Comparison of ENCODE assay signal across 8 cellular contexts in genomic region chr2:156437272-156437671, GRCh38. TPM values are rescaled to one million over a fixed set of nuclear protein-coding genes. Genes with fewer than 3 reads are reported as not detected.
DNase-seq lines count a peak whose midpoint lies in the region; ATAC-seq and TF ChIP-seq lines count a peak whose summit lies in the region.

No MANE protein-coding gene starts in this region.

- no peaks in the 10 kb centered on the region for H3K27me3 ChIP-seq in RWPE2 (ENCODE audit: insufficient read depth, poor library complexity, severe bottlenecking)
- H3K27me3 ChIP-seq in prostate gland (replicated peaks; ENCODE audit: insufficient read depth) = no peaks in the 10 kb centered on the region

- H3K9me3 ChIP-seq in RWPE2 (ENCODE audit: severe bottlenecking) (no peaks in the 10 kb centered on the region), prostate gland (no peaks in the 10 kb centered on the region)

- H3K27ac Mint-ChIP-seq in activated CD4-positive, alpha-beta T cell treated with anti-CD3 and anti-CD28 coated beads for 36 hours = peak overlapping the region; percentile 96

- intact Hi-C loops in activated CD4-positive, alpha-beta T cell treated with anti-CD3 and anti-CD28 coated beads for 36 hours (cut with DNase I, micrococcal nuclease) = loop anchor here (2.0 to 5.0 kb wide), 3 partner anchors 55 to 960 kb away; no protein-coding TSS in a partner anchor
- intact Hi-C loops in prostate gland (cut with DNase I) = loop anchor here (2.0 to 10.0 kb wide), 3 partner anchors 36 to 138 kb away; partner anchors contain the start of gene NR4A2

- peak overlapping the region; percentile 87 for H3K4me3 Mint-ChIP-seq in activated CD4-positive, alpha-beta T cell treated with anti-CD3 and anti-CD28 coated beads for 36 hours

- no peaks in the 10 kb centered on the region for H3K27me3 Mint-ChIP-seq in activated CD4-positive, alpha-beta T cell treated with anti-CD3 and anti-CD28 coated beads for 36 hours

- TF ChIP-seq CTCF in RWPE2 (IDR thresholded peaks at IDR 0.05; ENCODE audit: poor library complexity, severe bottlenecking) (no peak), prostate gland (IDR thresholded peaks at IDR 0.05) (no peak)

- CTCF ChIA-PET in activated CD4-positive, alpha-beta T cell treated with anti-CD3 and anti-CD28 coated beads for 36 hours (lab: Charles Lee) = interaction anchor here (0.7 to 2.1 kb wide), 7 partner anchors 22 to 177 kb away, joined by 3 to 7 read pairs (median 3); no protein-coding TSS in a partner anchor

- peak; percentile 24 for TF ChIP-seq POLR2A in prostate gland (IDR thresholded peaks at IDR 0.05)

- POLR2A ChIA-PET in activated CD4-positive, alpha-beta T cell treated with anti-CD3 and anti-CD28 coated beads for 36 hours (lab: Charles Lee) = interaction anchor here (0.6 kb wide), 1 partner anchor 103 kb away, joined by 3 read pairs; no protein-coding TSS in a partner anchor

- peaks cover 31% of the 10 kb centered on the region for H3K4me1 ChIP-seq in RWPE2 (ENCODE audit: insufficient read depth, poor library complexity, severe bottlenecking)
- no peaks in the 10 kb centered on the region for H3K4me1 ChIP-seq in prostate gland (replicated peaks)

- H3K27ac ChIP-seq in RWPE2 (ENCODE audit: poor library complexity, severe bottlenecking) (peak overlapping the region; percentile 88), prostate gland (peak overlapping the region; percentile 97 to 99)

- H3K4me3 ChIP-seq in RWPE2 (ENCODE audit: severe bottlenecking) = peak overlapping the region; percentile 48
- peak overlapping the region; percentile 61 to 68 for H3K4me3 ChIP-seq in prostate gland

- peaks cover 19% of the 10 kb centered on the region for H3K36me3 Mint-ChIP-seq in activated CD4-positive, alpha-beta T cell treated with anti-CD3 and anti-CD28 coated beads for 36 hours (ENCODE audit: low read depth)

- ATAC-seq in activated CD4-positive, alpha-beta T cell treated with anti-CD3 and anti-CD28 coated beads for 36 hours = no peak
- ATAC-seq in HG02798 (IDR thresholded peaks at IDR 0.05; ENCODE audit: poor library complexity, unreplicated experiment) (peak; percentile 34), RWPE2 (ENCODE audit: low read depth) (no peak), esophagus mucosa (peak; percentile 15)

- H3K36me3 ChIP-seq in RWPE2 (ENCODE audit: low read depth) = peaks cover 29% of the 10 kb centered on the region
- H3K36me3 ChIP-seq in prostate gland = no peaks in the 10 kb centered on the region

- 37% methylated on average over 6 of the region's 6 CpGs for WGBS in prostate gland

- DNase-seq in activated CD4-positive, alpha-beta T cell treated with anti-CD3 and anti-CD28 coated beads for 36 hours = no peak
- DNase-seq in activated CD4-positive, alpha-beta T cell treated with anti-CD3 and anti-CD28 coated beads for 4 hours = no peak
- DNase-seq in RWPE2 (ENCODE audit: low spot score) = no peak
- DNase-seq in prostate gland (ENCODE audit: low spot score) = no peak
- DNase-seq in DMS114 treated with DMSO at 0.1 percent for 48 hours (lab: John Stamatoyannopoulos, UW; ENCODE audit: unreplicated experiment) = no peak
- no peak for DNase-seq in NCI-H1436 (lab: John Stamatoyannopoulos, UW)

- H3K9me3 Mint-ChIP-seq in activated CD4-positive, alpha-beta T cell treated with anti-CD3 and anti-CD28 coated beads for 36 hours (ENCODE audit: low read depth) = no peaks in the 10 kb centered on the region

- peaks cover 19% of the 10 kb centered on the region for H3K4me1 Mint-ChIP-seq in activated CD4-positive, alpha-beta T cell treated with anti-CD3 and anti-CD28 coated beads for 36 hours

RNA-seq across cellular contexts. Expression of gene GPD2, which starts 1.1 kb away (rescaled TPM):
- total RNA-seq in activated CD4-positive, alpha-beta T cell treated with anti-CD3 and anti-CD28 coated beads for 36 hours = 10 to 100 TPM; 31.6 to 32.6 TPM
- total RNA-seq in esophagus mucosa (56.1 TPM), prostate gland (10 to 100 TPM; 26.6 to 95.3 TPM)

Comparison
In these comparisons a context has a peak if more than half of its experiments do, and no peak if none do; other contexts are left out.
1. ATAC-seq: peak in HG02798 (single experiment) and esophagus mucosa (single experiment); none in activated CD4-positive, alpha-beta T cell treated with anti-CD3 and anti-CD28 coated beads for 36 hours (single experiment) and RWPE2 (single experiment).